8 cellular contexts compared by ENCODE assay signal in the genomic region with DNA sequence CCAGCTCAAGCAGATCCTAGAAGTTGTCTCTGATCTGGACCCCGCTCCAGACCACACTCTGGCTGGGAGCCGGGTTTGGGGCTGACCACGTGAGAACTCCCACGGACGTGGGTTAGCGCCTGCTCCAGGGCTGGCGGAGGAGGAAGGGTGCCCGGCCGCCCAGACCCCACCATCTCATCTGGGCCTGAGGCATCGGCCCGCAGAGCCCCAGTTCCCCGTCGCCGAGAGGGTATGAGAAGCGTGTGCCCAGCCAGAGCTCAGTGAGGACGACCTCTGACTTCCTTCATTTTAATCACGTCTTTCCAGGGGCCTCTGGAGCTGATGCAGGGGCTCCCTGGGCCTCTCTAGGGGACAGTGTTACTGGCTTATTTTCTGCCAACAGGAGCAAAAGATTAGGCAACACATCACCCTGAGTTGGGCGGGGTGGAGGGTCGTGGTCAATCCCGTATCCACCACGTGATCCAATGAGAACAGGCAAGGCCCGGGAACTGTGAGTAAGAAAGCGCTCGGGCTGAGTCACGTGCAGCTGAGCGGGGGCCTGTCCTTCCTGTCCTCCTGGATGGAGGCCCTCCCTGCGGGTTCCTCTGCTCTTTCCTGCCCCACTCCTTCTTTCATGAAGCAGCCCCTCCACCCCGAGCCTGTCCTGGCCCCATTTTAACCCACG.
DNase-seq lines count a peak whose midpoint lies in the region; ATAC-seq and TF ChIP-seq lines count a peak whose summit lies in the region.

No MANE protein-coding gene starts in this region.

- H3K9me3 Mint-ChIP-seq in HFFc6 = no peaks in the 10 kb centered on the region
- H3K9me3 Mint-ChIP-seq in glutamatergic neuron (ENCODE audit: unreplicated experiment) = peaks cover 3% of the 10 kb centered on the region

- WGBS in spleen, 5 donors = 54 to 76% (median 65%) methylated on average over 29 of the region's 29 CpGs

- peak; percentile 26 for DNase-seq in AG08395 (ENCODE audit: low spot score)
- DNase-seq in HFFc6 = peak; percentile 34
- DNase-seq in glutamatergic neuron = no peak
- DNase-seq in effector memory CD4-positive, alpha-beta T cell = no peak
- DNase-seq in NCI-H1436 (lab: John Stamatoyannopoulos, UW) = no peak
- DNase-seq in spleen = no peak

- H3K27ac Mint-ChIP-seq in HFFc6 (no peak overlapping the region; the same call in 1 of the 2 replicates), glutamatergic neuron (ENCODE audit: unreplicated experiment) (peak overlapping the region; percentile 28)

- H3K9me3 ChIP-seq in effector memory CD4-positive, alpha-beta T cell (ENCODE audit: control insufficient read depth, low read length) = no peaks in the 10 kb centered on the region
- no peaks in the 10 kb centered on the region for H3K9me3 ChIP-seq in spleen

- H3K36me3 Mint-ChIP-seq in HFFc6 (ENCODE audit: low read depth) (no peaks in the 10 kb centered on the region), glutamatergic neuron (ENCODE audit: unreplicated experiment) (no peaks in the 10 kb centered on the region)

- H3K4me3 Mint-ChIP-seq in HFFc6 (no peak overlapping the region), glutamatergic neuron (ENCODE audit: unreplicated experiment) (no peak overlapping the region)

- no peaks in the 10 kb centered on the region for H3K27me3 ChIP-seq in effector memory CD4-positive, alpha-beta T cell (replicated peaks; ENCODE audit: control insufficient read depth, insufficient read depth, low read length, poor library complexity, severe bottlenecking)
- no peaks in the 10 kb centered on the region for H3K27me3 ChIP-seq in spleen (replicated peaks in 1 of 7)

- H3K27ac ChIP-seq in VCaP = peak overlapping the region; percentile 100
- H3K27ac ChIP-seq in effector memory CD4-positive, alpha-beta T cell (ENCODE audit: insufficient read depth, low read length, poor library complexity, severe bottlenecking) = no peak overlapping the region
- H3K27ac ChIP-seq in spleen = peak overlapping the region in 1 of 8 donors; percentile 31

- no peaks in the 10 kb centered on the region for H3K4me1 ChIP-seq in effector memory CD4-positive, alpha-beta T cell (ENCODE audit: control insufficient read depth, insufficient read depth, low read length, poor library complexity, severe bottlenecking)
- peaks cover 13 to 81% (median 53%) of the 10 kb centered on the region in 6 donors for H3K4me1 ChIP-seq in spleen

- H3K4me1 Mint-ChIP-seq in HFFc6 (ENCODE audit: low read depth) = peaks cover 6% of the 10 kb centered on the region
- peaks cover 3% of the 10 kb centered on the region for H3K4me1 Mint-ChIP-seq in glutamatergic neuron (ENCODE audit: low read depth, unreplicated experiment)

- no peaks in the 10 kb centered on the region for H3K27me3 Mint-ChIP-seq in HFFc6 (ENCODE audit: insufficient read depth)
- H3K27me3 Mint-ChIP-seq in glutamatergic neuron (ENCODE audit: unreplicated experiment) = peaks cover 2% of the 10 kb centered on the region

- H3K4me3 ChIP-seq in effector memory CD4-positive, alpha-beta T cell (ENCODE audit: insufficient read depth, low read depth, low read length, poor library complexity, severe bottlenecking) = no peak overlapping the region
- no peak overlapping the region for H3K4me3 ChIP-seq in spleen

- no peak for TF ChIP-seq POLR2A in spleen (IDR thresholded peaks at IDR 0.05)

- ATAC-seq in HG03460 (IDR thresholded peaks at IDR 0.05; ENCODE audit: unreplicated experiment) = no peak

- intact Hi-C loops in spleen (cut with DNase I; ENCODE audit: low total_unique reads) = no loop called here

- TF ChIP-seq CTCF in HFFc6 (IDR thresholded peaks at IDR 0.05) (no peak), VCaP (conservative IDR thresholded peaks at IDR 0.05) (no peak), glutamatergic neuron (IDR thresholded peaks at IDR 0.05; ENCODE audit: partially characterized antibody, unreplicated experiment) (no peak), spleen (IDR thresholded peaks at IDR 0.05 in 8 of 11, conservative IDR thresholded peaks at IDR 0.05 in 3 of 11) (no peak)

- no peaks in the 10 kb centered on the region for H3K36me3 ChIP-seq in effector memory CD4-positive, alpha-beta T cell (ENCODE audit: control insufficient read depth, insufficient read depth, low read length)
- H3K36me3 ChIP-seq in spleen = no peaks in the 10 kb centered on the region

Comparison
In these comparisons a context has a peak if more than half of its experiments do, and no peak if none do; other contexts are left out.
1. DNase-seq: peak in AG08395 (single experiment) and HFFc6 (single experiment); none in glutamatergic neuron (single experiment), effector memory CD4-positive, alpha-beta T cell (0 of 3), NCI-H1436 (single experiment) and spleen (single experiment).